1 cellular context compared by ENCODE assay signal in genomic region chr16:52498640-52499039, GRCh38.
A peak's percentile ranks its signal among the peaks of the same experiment; 100 is the strongest.
TF ChIP-seq lines count a peak whose summit lies in the region.

No MANE protein-coding gene starts in this region.

TF ChIP-seq in HepG2, 621 proteins besides CTCF, POLR2A, EP300 and RAD21:
- TF ChIP-seq ZBTB4 (CRISPR knock-in tag; IDR thresholded peaks at IDR 0.05; ENCODE audit: borderline replicate concordance) (0 out of 2 replicates have a peak, but pooled peaks have one; percentile 41), ZNF207 (IDR thresholded peaks at IDR 0.05; ENCODE audit: borderline replicate concordance) (no peak), ZNF136 (CRISPR knock-in tag; IDR thresholded peaks at IDR 0.05; ENCODE audit: low read depth) (no peak), SALL1 (CRISPR knock-in tag; IDR thresholded peaks at IDR 0.05) (no peak), RFXANK (CRISPR knock-in tag; IDR thresholded peaks at IDR 0.05) (no peak), ADNP (CRISPR knock-in tag; IDR thresholded peaks at IDR 0.05) (no peak), ZFP82 (CRISPR knock-in tag; IDR thresholded peaks at IDR 0.05; ENCODE audit: borderline replicate concordance) (no peak), JUNB (CRISPR knock-in tag; IDR thresholded peaks at IDR 0.05; ENCODE audit: borderline replicate concordance) (no peak), ZNF562 (CRISPR knock-in tag; IDR thresholded peaks at IDR 0.05; ENCODE audit: borderline replicate concordance) (no peak), CREM (IDR thresholded peaks at IDR 0.05) (no peak), CREM (CRISPR knock-in tag; IDR thresholded peaks at IDR 0.05) (no peak), GTF2F1 (IDR thresholded peaks at IDR 0.05; ENCODE audit: low read length) (no peak), ATM (IDR thresholded peaks at IDR 0.05; ENCODE audit: borderline replicate concordance) (no peak), ZBTB38 (CRISPR knock-in tag; IDR thresholded peaks at IDR 0.05) (peak; percentile 83), ZNF678 (CRISPR knock-in tag; IDR thresholded peaks at IDR 0.05) (no peak), ZC3H13 (CRISPR knock-in tag; IDR thresholded peaks at IDR 0.05) (no peak), KDM6A (CRISPR knock-in tag; IDR thresholded peaks at IDR 0.05; ENCODE audit: low read depth) (no peak), SRF (IDR thresholded peaks at IDR 0.05; ENCODE audit: low read depth, low read length) (no peak), TGIF2 (CRISPR knock-in tag; IDR thresholded peaks at IDR 0.05) (no peak), NFKB2 (CRISPR knock-in tag; IDR thresholded peaks at IDR 0.05; ENCODE audit: borderline replicate concordance) (no peak), IKZF4 (CRISPR knock-in tag; IDR thresholded peaks at IDR 0.05; ENCODE audit: borderline replicate concordance, low read depth, not compliant biosample characterization) (no peak), MXI1 (IDR thresholded peaks at IDR 0.05; ENCODE audit: borderline replicate concordance, low read depth, low read length) (no peak), ZBTB33 (CRISPR knock-in tag; IDR thresholded peaks at IDR 0.05) (no peak), TRAFD1 (CRISPR knock-in tag; IDR thresholded peaks at IDR 0.05; ENCODE audit: borderline replicate concordance) (no peak), NFRKB (IDR thresholded peaks at IDR 0.05) (no peak), CEBPG (CRISPR knock-in tag; IDR thresholded peaks at IDR 0.05) (no peak), ZNF687 (CRISPR knock-in tag; IDR thresholded peaks at IDR 0.05) (peak; percentile 27; the same call in 1 of the 2 replicates), TARDBP (CRISPR knock-in tag; IDR thresholded peaks at IDR 0.05) (peak; percentile 19; the same call in 1 of the 2 replicates), KDM2A (CRISPR knock-in tag; IDR thresholded peaks at IDR 0.05; ENCODE audit: borderline replicate concordance, low read depth) (0 out of 2 replicates have a peak, but pooled peaks have one; percentile 29), KMT2B (CRISPR knock-in tag; IDR thresholded peaks at IDR 0.05) (no peak), RARG (CRISPR knock-in tag; IDR thresholded peaks at IDR 0.05; ENCODE audit: low read depth) (no peak), ZNF446 (CRISPR knock-in tag; IDR thresholded peaks at IDR 0.05) (no peak), ZBTB3 (CRISPR knock-in tag; IDR thresholded peaks at IDR 0.05; ENCODE audit: borderline replicate concordance, low read depth) (no peak), NR2C2 (CRISPR knock-in tag; IDR thresholded peaks at IDR 0.05; ENCODE audit: borderline replicate concordance) (no peak), MED1 (CRISPR knock-in tag; IDR thresholded peaks at IDR 0.05) (no peak), SNAPC2 (CRISPR knock-in tag; IDR thresholded peaks at IDR 0.05) (no peak), SKIL (CRISPR knock-in tag; IDR thresholded peaks at IDR 0.05; ENCODE audit: borderline replicate concordance) (no peak)
- TF ChIP-seq, protein P1, sequence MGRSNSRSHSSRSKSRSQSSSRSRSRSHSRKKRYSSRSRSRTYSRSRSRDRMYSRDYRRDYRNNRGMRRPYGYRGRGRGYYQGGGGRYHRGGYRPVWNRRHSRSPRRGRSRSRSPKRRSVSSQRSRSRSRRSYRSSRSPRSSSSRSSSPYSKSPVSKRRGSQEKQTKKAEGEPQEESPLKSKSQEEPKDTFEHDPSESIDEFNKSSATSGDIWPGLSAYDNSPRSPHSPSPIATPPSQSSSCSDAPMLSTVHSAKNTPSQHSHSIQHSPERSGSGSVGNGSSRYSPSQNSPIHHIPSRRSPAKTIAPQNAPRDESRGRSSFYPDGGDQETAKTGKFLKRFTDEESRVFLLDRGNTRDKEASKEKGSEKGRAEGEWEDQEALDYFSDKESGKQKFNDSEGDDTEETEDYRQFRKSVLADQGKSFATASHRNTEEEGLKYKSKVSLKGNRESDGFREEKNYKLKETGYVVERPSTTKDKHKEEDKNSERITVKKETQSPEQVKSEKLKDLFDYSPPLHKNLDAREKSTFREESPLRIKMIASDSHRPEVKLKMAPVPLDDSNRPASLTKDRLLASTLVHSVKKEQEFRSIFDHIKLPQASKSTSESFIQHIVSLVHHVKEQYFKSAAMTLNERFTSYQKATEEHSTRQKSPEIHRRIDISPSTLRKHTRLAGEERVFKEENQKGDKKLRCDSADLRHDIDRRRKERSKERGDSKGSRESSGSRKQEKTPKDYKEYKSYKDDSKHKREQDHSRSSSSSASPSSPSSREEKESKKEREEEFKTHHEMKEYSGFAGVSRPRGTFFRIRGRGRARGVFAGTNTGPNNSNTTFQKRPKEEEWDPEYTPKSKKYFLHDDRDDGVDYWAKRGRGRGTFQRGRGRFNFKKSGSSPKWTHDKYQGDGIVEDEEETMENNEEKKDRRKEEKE (IDR thresholded peaks at IDR 0.05): no peak
- TF ChIP-seq, protein P2, sequence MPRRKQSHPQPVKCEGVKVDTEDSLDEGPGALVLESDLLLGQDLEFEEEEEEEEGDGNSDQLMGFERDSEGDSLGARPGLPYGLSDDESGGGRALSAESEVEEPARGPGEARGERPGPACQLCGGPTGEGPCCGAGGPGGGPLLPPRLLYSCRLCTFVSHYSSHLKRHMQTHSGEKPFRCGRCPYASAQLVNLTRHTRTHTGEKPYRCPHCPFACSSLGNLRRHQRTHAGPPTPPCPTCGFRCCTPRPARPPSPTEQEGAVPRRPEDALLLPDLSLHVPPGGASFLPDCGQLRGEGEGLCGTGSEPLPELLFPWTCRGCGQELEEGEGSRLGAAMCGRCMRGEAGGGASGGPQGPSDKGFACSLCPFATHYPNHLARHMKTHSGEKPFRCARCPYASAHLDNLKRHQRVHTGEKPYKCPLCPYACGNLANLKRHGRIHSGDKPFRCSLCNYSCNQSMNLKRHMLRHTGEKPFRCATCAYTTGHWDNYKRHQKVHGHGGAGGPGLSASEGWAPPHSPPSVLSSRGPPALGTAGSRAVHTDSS (CRISPR knock-in tag; conservative IDR thresholded peaks at IDR 0.05): no peak
- TF ChIP-seq, protein P3, sequence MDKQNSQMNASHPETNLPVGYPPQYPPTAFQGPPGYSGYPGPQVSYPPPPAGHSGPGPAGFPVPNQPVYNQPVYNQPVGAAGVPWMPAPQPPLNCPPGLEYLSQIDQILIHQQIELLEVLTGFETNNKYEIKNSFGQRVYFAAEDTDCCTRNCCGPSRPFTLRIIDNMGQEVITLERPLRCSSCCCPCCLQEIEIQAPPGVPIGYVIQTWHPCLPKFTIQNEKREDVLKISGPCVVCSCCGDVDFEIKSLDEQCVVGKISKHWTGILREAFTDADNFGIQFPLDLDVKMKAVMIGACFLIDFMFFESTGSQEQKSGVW (CRISPR knock-in tag; IDR thresholded peaks at IDR 0.05; ENCODE audit: borderline replicate concordance): no peak
